In the genomic region with DNA sequence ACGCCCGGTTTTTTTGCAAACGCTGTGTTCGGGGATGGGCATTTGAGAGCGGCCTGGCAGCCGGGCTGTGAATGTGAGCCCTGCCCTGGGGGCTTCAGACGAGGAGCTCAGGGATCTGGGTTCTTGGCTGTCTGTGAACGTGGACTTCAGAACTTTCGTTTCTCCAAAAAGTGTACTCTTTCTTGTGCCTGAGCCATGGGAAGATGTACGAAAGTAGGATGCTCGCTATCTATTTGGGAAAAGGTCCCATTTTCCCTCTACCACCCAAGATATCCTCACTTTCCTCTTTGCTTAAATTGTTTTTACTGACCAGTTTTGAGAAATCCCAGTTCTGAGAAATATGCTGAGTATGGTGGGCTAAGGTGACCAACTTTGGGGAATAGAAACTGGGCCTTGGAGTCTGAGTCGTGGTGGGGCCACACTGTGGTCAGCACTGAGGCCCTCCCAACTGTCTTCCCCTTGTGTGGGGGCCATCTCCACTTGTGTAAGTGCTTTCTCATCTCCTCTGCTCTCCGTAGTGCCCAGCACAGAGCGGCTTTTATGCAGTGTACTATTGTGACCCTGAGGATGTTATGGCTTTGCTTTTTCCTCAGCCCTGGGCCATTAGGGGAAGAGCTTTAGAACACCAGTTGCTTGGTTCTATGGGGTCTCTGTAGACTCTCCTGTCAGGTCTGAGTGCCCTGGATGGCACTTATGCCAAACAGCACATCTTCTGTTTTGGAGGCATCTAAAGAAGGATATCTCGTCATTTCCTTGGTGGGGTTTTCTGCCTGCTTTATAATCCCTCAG, we compare ENCODE assay signal across 8 cellular contexts. TPM values are rescaled to one million over a fixed set of nuclear protein-coding genes. Genes with fewer than 3 reads are reported as not detected.
DNase-seq lines count a peak whose midpoint lies in the region; ATAC-seq and TF ChIP-seq lines count a peak whose summit lies in the region.

No MANE protein-coding gene starts in this region.

- intact Hi-C loops in activated CD4-positive, alpha-beta T cell treated with anti-CD3 and anti-CD28 coated beads for 36 hours (cut with DNase I, micrococcal nuclease), result loop anchor here (2.0 to 10.0 kb wide), 4 partner anchors 37 to 801 kb away; a partner anchor contains a TSS

- H3K9ac ChIP-seq in parathyroid adenoma, result peak overlapping the region; percentile 54

- no peak for ATAC-seq in activated CD4-positive, alpha-beta T cell treated with anti-CD3 and anti-CD28 coated beads for 36 hours
- no peak; the same call in 2 of the 3 replicates for ATAC-seq in RWPE2 (ENCODE audit: low read depth)

- peak overlapping the region; percentile 90 for H2AFZ ChIP-seq in parathyroid adenoma

- H3K4me1 ChIP-seq in RWPE2 (ENCODE audit: insufficient read depth, poor library complexity, severe bottlenecking) (no peaks in the 10 kb centered on the region), parathyroid adenoma (peaks cover 5% of the 10 kb centered on the region)

- CTCF ChIA-PET in activated CD4-positive, alpha-beta T cell treated with anti-CD3 and anti-CD28 coated beads for 36 hours (lab: Charles Lee), result interaction anchor here (0.8 kb wide), 1 partner anchor 50 kb away, joined by 3 read pairs; no protein-coding TSS in a partner anchor

- H3K27me3 Mint-ChIP-seq in activated CD4-positive, alpha-beta T cell treated with anti-CD3 and anti-CD28 coated beads for 36 hours, result no peaks in the 10 kb centered on the region

- DNase-seq in activated CD4-positive, alpha-beta T cell treated with anti-CD3 and anti-CD28 coated beads for 36 hours, result no peak
- no peak for DNase-seq in activated CD4-positive, alpha-beta T cell treated with anti-CD3 and anti-CD28 coated beads, Interleukin-2, amount 50 U/mL, for 1 hour
- DNase-seq in RWPE2 (ENCODE audit: low spot score) (no peak), epithelial cell of esophagus (ENCODE audit: low read depth) (peak; percentile 54), NCI-H510A treated with DMSO at 0.1 percent for 48 hours (lab: John Stamatoyannopoulos, UW) (no peak), Kasumi-1 (lab: John Stamatoyannopoulos, UW) (no peak), NCI-H187 treated with DMSO at 0.1 percent for 48 hours (lab: John Stamatoyannopoulos, UW) (no peak)

- peaks cover 28% of the 10 kb centered on the region for H3K79me2 ChIP-seq in parathyroid adenoma

- H3K36me3 ChIP-seq in RWPE2 (ENCODE audit: low read depth) (peaks cover 39% of the 10 kb centered on the region), parathyroid adenoma (ENCODE audit: control insufficient read depth, insufficient read depth, low read length) (no peaks in the 10 kb centered on the region)

- TF ChIP-seq CTCF in RWPE2 (IDR thresholded peaks at IDR 0.05; ENCODE audit: poor library complexity, severe bottlenecking) (no peak), epithelial cell of esophagus (IDR thresholded peaks at IDR 0.05; ENCODE audit: insufficient read depth, low read depth, low read length, missing control alignments) (no peak), parathyroid adenoma (IDR thresholded peaks at IDR 0.05) (no peak)

- H3K4me2 ChIP-seq in parathyroid adenoma (ENCODE audit: low read length), result peak overlapping the region; percentile 96

- H3K4me3 ChIP-seq in RWPE2 (ENCODE audit: severe bottlenecking) (peak overlapping the region; percentile 73), epithelial cell of esophagus (ENCODE audit: low read length) (peak overlapping the region; percentile 91), parathyroid adenoma (ENCODE audit: low read depth, low read length) (peak overlapping the region; percentile 93)

- H3K4me1 Mint-ChIP-seq in activated CD4-positive, alpha-beta T cell treated with anti-CD3 and anti-CD28 coated beads for 36 hours, result peaks cover 61% of the 10 kb centered on the region

- H3K4me3 Mint-ChIP-seq in activated CD4-positive, alpha-beta T cell treated with anti-CD3 and anti-CD28 coated beads for 36 hours, result peak overlapping the region; percentile 88

- H3K27me3 ChIP-seq in RWPE2 (ENCODE audit: insufficient read depth, poor library complexity, severe bottlenecking), result no peaks in the 10 kb centered on the region
- no peaks in the 10 kb centered on the region for H3K27me3 ChIP-seq in parathyroid adenoma (ENCODE audit: control insufficient read depth, insufficient read depth, low read length)

- H3K27ac Mint-ChIP-seq in activated CD4-positive, alpha-beta T cell treated with anti-CD3 and anti-CD28 coated beads for 36 hours, result peak overlapping the region; percentile 92

- peaks cover 42% of the 10 kb centered on the region for H3K36me3 Mint-ChIP-seq in activated CD4-positive, alpha-beta T cell treated with anti-CD3 and anti-CD28 coated beads for 36 hours (ENCODE audit: low read depth)

- H3K27ac ChIP-seq in RWPE2 (ENCODE audit: poor library complexity, severe bottlenecking) (peak overlapping the region; percentile 66), parathyroid adenoma (peak overlapping the region; percentile 60)

- H3K9me3 ChIP-seq in RWPE2 (ENCODE audit: severe bottlenecking) (no peaks in the 10 kb centered on the region), parathyroid adenoma (ENCODE audit: control insufficient read depth, low read length) (no peaks in the 10 kb centered on the region)

- POLR2A ChIA-PET in activated CD4-positive, alpha-beta T cell treated with anti-CD3 and anti-CD28 coated beads for 36 hours (lab: Charles Lee), result no interaction called here

- H3K9me3 Mint-ChIP-seq in activated CD4-positive, alpha-beta T cell treated with anti-CD3 and anti-CD28 coated beads for 36 hours (ENCODE audit: low read depth), result no peaks in the 10 kb centered on the region

RNA-seq across cellular contexts. Expression of a gene that starts 0.9 kb away (rescaled TPM):
- 100 to 1,000 TPM; 106 to 117 TPM for total RNA-seq in activated CD4-positive, alpha-beta T cell treated with anti-CD3 and anti-CD28 coated beads for 36 hours

RNA-seq across cellular contexts. Expression of a gene that starts 19.9 kb away (rescaled TPM):
- not detected for total RNA-seq in activated CD4-positive, alpha-beta T cell treated with anti-CD3 and anti-CD28 coated beads for 36 hours

RNA-seq across cellular contexts. Expression of a gene that starts 36.9 kb away (rescaled TPM):
- total RNA-seq in activated CD4-positive, alpha-beta T cell treated with anti-CD3 and anti-CD28 coated beads for 36 hours, result 10 to 100 TPM; 27.0 to 29.9 TPM

RNA-seq across cellular contexts. Expression of a gene that starts 47.7 kb away (rescaled TPM):
- not detected for total RNA-seq in activated CD4-positive, alpha-beta T cell treated with anti-CD3 and anti-CD28 coated beads for 36 hours

RNA-seq across cellular contexts. Expression of a gene that starts 58.7 kb away (rescaled TPM):
- total RNA-seq in activated CD4-positive, alpha-beta T cell treated with anti-CD3 and anti-CD28 coated beads for 36 hours, result 10 to 100 TPM; 18.2 to 18.3 TPM
